16 cellular contexts compared by ENCODE assay signal in genomic region chr20:41444821-41445220, GRCh38.
"Had no signal": no experiment of that assay in that cellular context is flagged by ENCODE, and none has a peak within 500 bp of the region (broad histone marks: within the 10 kb centered on the region; RNA-seq: fewer than 3 reads in every experiment).

No MANE protein-coding gene starts in this region.

- DNase-seq: KBM-7, MV-4-11, NCI-H1048, NCI-H1105, NCI-H1417, NCI-H1436 treated with DMSO at 0.1 percent for 48 hours, NCI-H1694, NCI-H187 treated with DMSO at 0.1 percent for 48 hours, NCI-H2029 treated with DMSO at 0.1 percent for 48 hours, NCI-H2171, NCI-H524, NCI-H526 treated with DMSO at 0.1 percent for 48 hours, NCI-H82, Right ventricle myocardium superior, RPMI8226, SIG-M5 had no signal
